21 cellular contexts compared by ENCODE assay signal in genomic region chr15:73786518-73786917, GRCh38. TPM values are rescaled to one million over a fixed set of nuclear protein-coding genes. Genes with fewer than 3 reads are reported as not detected.
DNase-seq lines count a peak whose midpoint lies in the region; TF ChIP-seq lines count a peak whose summit lies in the region.
"Had no signal": no experiment of that assay in that cellular context is flagged by ENCODE, and none has a peak within 500 bp of the region (broad histone marks: within the 10 kb centered on the region; RNA-seq: fewer than 3 reads in every experiment).

No MANE protein-coding gene starts in this region.

- H3K4me3 ChIP-seq in HUES48 (ENCODE audit: low read depth, low read length) (no peak overlapping the region), ovary (no peak overlapping the region)
- H3K4me3 ChIP-seq: dorsolateral prefrontal cortex, mucosa of descending colon, Peyer's patch, right lobe of liver had no signal

- H3K4me1 Mint-ChIP-seq in brain = peaks cover 72% of the 10 kb centered on the region

- TF ChIP-seq EP300 in ovary (IDR thresholded peaks at IDR 0.05) = no peak

- H3K9me3 ChIP-seq in HUES48 (ENCODE audit: control insufficient read depth, insufficient read depth, low read length) = no peaks in the 10 kb centered on the region
- no peaks in the 10 kb centered on the region for H3K9me3 ChIP-seq in ovary
- H3K9me3 ChIP-seq: mucosa of descending colon, neutrophil, Peyer's patch, right lobe of liver had no signal

- H3K36me3 ChIP-seq in HUES48 (ENCODE audit: control insufficient read depth, insufficient read depth, low read length) (no peaks in the 10 kb centered on the region), ovary (no peaks in the 10 kb centered on the region)
- H3K36me3 ChIP-seq: neutrophil, Peyer's patch, right lobe of liver had no signal

- H3K36me3 Mint-ChIP-seq in brain = no peaks in the 10 kb centered on the region

- peak; percentile 60 for DNase-seq in iPS DF 4.7 (ENCODE audit: extremely low read depth, low spot score)
- DNase-seq in ovary = peak; percentile 30 to 86 (median 56)
- no peak for DNase-seq in KBM-7
- DNase-seq in AG20443 (ENCODE audit: low spot score) = no peak
- DNase-seq in NCI-H774 (lab: John Stamatoyannopoulos, UW) = no peak
- no peak for DNase-seq in HuH-7.5 (ENCODE audit: low spot score)
- DNase-seq: activated CD4-positive, alpha-beta T cell treated with anti-CD3 and anti-CD28 coated beads, Interleukin-2, amount 50 U/mL, for 1 hour; activated CD8-positive, alpha-beta memory T cell treated with anti-CD3 and anti-CD28 coated beads, Interleukin-2, amount 50 U/mL, for 4 hours; AML-193; DMS79; foreskin fibroblast; IMR-90; mucosa of descending colon; Peyer's patch; right lobe of liver; T-helper 2 cell had no signal

- H3K27me3 ChIP-seq in HUES48 (ENCODE audit: control insufficient read depth, insufficient read depth, low read length) (no peaks in the 10 kb centered on the region), ovary (no peaks in the 10 kb centered on the region)
- H3K27me3 ChIP-seq: neutrophil, Peyer's patch, right lobe of liver had no signal

- H3K27me3 Mint-ChIP-seq in brain = peaks cover 8% of the 10 kb centered on the region

- peak overlapping the region; percentile 81 to 93 (median 92) for H3K27ac Mint-ChIP-seq in brain

- H3K9me3 Mint-ChIP-seq in brain = peaks cover 0 to 5% (median 0%) of the 10 kb centered on the region in 5 experiments

- peak overlapping the region in 2 of 5 experiments; percentile 26 to 56 for H3K4me3 Mint-ChIP-seq in brain

- in situ Hi-C loops in KBM-7 (cut with MboI; ENCODE audit: low pct_unique_long_range_greater_than_20kb, low sequenced_read_pairs) = no loop called here

- WGBS in ovary, 3 donors = 10 to 18% (median 13%) methylated on average over 6 of the region's 6 CpGs

- H3K27ac ChIP-seq in HUES48 (ENCODE audit: low read depth, low read length) (peak overlapping the region; percentile 82), ovary (no peak overlapping the region)
- H3K27ac ChIP-seq: neutrophil, Peyer's patch, right lobe of liver had no signal

- no peak overlapping the region for H3K9ac ChIP-seq in HUES48 (ENCODE audit: low read depth, low read length)

- H3K4me1 ChIP-seq in HUES48 (ENCODE audit: control insufficient read depth, insufficient read depth, low read length) = peaks cover 38% of the 10 kb centered on the region
- no peaks in the 10 kb centered on the region for H3K4me1 ChIP-seq in ovary (ENCODE audit: insufficient read depth)
- H3K4me1 ChIP-seq: Peyer's patch, right lobe of liver had no signal

- intact Hi-C loops in ovary (cut with DNase I) = no loop called here

- TF ChIP-seq CTCF in brain (conservative IDR thresholded peaks at IDR 0.05) (no peak), ovary (IDR thresholded peaks at IDR 0.05) (no peak)

- no peak for TF ChIP-seq POLR2A in ovary (IDR thresholded peaks at IDR 0.05)

RNA-seq across cellular contexts. Expression of gene INSYN1, which starts 33.4 kb away (rescaled TPM):
- 25.6 TPM for polyA plus RNA-seq in brain (ENCODE audit: insufficient read depth, low read depth, low replicate concordance)
- 10 to 100 TPM in 6 of 7 donors, 1 to 10 TPM in 1; 4.9 to 86.3 (median 32.6) TPM for total RNA-seq in ovary
- polyA plus RNA-seq in ovary = 10 to 100 TPM in 1 of 2 donors, under 1 TPM in 1; 0.43 to 11.9 TPM
- total RNA-seq: MCF 10A had no signal

Comparison
In these comparisons a context has a peak if more than half of its experiments do, and no peak if none do; other contexts are left out.
1. DNase-seq: peak in iPS DF 4.7 (single experiment) and ovary (5 of 5); none in KBM-7 (single experiment), AG20443 (single experiment), NCI-H774 (single experiment) and HuH-7.5 (single experiment).